Comparison of ENCODE assay signal across 1 cellular context in the genomic region with DNA sequence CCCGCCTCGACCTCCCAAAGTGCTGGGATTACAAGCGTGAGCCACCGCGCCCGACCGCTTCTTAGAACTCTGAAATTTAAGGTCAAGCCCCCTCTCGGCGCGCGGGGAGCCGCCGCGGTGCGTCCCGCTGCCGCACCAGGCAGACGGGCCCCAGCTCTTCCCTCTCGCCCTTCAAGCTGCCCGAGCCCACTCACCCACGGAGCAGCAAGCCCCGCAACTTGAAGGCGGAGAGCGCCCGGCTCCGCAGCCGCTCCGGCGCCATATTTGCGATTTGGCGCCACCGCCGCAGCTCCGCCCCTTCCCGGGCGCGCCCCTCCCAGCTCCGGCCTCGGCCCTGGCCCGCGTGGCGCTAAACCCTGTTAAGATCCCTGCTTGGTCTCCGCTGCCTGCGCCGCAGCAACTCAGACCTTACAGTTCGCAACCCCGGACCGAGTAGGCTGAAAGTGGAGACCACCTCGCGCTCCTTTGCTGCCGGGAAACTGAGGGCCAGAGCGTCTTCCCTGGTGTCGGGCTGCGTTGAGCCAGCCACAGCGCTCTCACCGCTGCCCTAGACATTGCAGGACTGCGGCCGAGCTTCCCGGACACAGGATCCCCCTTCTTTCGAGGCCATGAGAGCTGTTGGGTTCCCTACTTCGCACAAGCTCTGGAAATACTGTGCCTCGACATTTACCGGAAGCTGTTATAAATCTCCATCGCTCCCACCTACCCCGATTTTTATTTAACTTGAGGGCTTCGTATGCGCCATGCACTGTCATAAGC.
TF ChIP-seq lines count a peak whose summit lies in the region.

A gene with protein sequence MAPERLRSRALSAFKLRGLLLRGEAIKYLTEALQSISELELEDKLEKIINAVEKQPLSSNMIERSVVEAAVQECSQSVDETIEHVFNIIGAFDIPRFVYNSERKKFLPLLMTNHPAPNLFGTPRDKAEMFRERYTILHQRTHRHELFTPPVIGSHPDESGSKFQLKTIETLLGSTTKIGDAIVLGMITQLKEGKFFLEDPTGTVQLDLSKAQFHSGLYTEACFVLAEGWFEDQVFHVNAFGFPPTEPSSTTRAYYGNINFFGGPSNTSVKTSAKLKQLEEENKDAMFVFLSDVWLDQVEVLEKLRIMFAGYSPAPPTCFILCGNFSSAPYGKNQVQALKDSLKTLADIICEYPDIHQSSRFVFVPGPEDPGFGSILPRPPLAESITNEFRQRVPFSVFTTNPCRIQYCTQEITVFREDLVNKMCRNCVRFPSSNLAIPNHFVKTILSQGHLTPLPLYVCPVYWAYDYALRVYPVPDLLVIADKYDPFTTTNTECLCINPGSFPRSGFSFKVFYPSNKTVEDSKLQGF (minus strand): TSS at position 273 of the 759 bp plus-strand sequence. CDS start 11 bp downstream, at position 262.

TF ChIP-seq in WTC11, 78 proteins besides CTCF, POLR2A, EP300 and RAD21 (continued from another document):
- TF ChIP-seq, protein P1, sequence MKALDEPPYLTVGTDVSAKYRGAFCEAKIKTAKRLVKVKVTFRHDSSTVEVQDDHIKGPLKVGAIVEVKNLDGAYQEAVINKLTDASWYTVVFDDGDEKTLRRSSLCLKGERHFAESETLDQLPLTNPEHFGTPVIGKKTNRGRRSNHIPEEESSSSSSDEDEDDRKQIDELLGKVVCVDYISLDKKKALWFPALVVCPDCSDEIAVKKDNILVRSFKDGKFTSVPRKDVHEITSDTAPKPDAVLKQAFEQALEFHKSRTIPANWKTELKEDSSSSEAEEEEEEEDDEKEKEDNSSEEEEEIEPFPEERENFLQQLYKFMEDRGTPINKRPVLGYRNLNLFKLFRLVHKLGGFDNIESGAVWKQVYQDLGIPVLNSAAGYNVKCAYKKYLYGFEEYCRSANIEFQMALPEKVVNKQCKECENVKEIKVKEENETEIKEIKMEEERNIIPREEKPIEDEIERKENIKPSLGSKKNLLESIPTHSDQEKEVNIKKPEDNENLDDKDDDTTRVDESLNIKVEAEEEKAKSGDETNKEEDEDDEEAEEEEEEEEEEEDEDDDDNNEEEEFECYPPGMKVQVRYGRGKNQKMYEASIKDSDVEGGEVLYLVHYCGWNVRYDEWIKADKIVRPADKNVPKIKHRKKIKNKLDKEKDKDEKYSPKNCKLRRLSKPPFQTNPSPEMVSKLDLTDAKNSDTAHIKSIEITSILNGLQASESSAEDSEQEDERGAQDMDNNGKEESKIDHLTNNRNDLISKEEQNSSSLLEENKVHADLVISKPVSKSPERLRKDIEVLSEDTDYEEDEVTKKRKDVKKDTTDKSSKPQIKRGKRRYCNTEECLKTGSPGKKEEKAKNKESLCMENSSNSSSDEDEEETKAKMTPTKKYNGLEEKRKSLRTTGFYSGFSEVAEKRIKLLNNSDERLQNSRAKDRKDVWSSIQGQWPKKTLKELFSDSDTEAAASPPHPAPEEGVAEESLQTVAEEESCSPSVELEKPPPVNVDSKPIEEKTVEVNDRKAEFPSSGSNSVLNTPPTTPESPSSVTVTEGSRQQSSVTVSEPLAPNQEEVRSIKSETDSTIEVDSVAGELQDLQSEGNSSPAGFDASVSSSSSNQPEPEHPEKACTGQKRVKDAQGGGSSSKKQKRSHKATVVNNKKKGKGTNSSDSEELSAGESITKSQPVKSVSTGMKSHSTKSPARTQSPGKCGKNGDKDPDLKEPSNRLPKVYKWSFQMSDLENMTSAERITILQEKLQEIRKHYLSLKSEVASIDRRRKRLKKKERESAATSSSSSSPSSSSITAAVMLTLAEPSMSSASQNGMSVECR (CRISPR knock-in tag; IDR thresholded peaks at IDR 0.05; ENCODE audit: borderline replicate concordance) = peak; percentile 60; the same call in 1 of the 2 replicates
- TF ChIP-seq, protein P2, sequence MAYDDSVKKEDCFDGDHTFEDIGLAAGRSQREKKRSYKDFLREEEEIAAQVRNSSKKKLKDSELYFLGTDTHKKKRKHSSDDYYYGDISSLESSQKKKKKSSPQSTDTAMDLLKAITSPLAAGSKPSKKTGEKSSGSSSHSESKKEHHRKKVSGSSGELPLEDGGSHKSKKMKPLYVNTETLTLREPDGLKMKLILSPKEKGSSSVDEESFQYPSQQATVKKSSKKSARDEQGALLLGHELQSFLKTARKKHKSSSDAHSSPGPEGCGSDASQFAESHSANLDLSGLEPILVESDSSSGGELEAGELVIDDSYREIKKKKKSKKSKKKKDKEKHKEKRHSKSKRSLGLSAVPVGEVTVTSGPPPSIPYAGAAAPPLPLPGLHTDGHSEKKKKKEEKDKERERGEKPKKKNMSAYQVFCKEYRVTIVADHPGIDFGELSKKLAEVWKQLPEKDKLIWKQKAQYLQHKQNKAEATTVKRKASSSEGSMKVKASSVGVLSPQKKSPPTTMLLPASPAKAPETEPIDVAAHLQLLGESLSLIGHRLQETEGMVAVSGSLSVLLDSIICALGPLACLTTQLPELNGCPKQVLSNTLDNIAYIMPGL (CRISPR knock-in tag; IDR thresholded peaks at IDR 0.05) = peak; percentile 78; the same call in 1 of the 2 replicates
